ENCODE assay signal across 28 cellular contexts in genomic region chr5:137856201-137856600, GRCh38. TPM values are rescaled to one million over a fixed set of nuclear protein-coding genes. Genes with fewer than 3 reads are reported as not detected.
A peak's percentile ranks its signal among the peaks of the same experiment; 100 is the strongest.
DNase-seq lines count a peak whose midpoint lies in the region; ATAC-seq and TF ChIP-seq lines count a peak whose summit lies in the region.
"Had no signal": no experiment of that assay in that cellular context is flagged by ENCODE, and none has a peak within 500 bp of the region (broad histone marks: within the 10 kb centered on the region; RNA-seq: fewer than 3 reads in every experiment).

No MANE protein-coding gene starts in this region.

- no peaks in the 10 kb centered on the region for H3K9me3 ChIP-seq in Loucy (ENCODE audit: insufficient read depth, low read depth, low read length)
- no peaks in the 10 kb centered on the region for H3K9me3 ChIP-seq in psoas muscle
- H3K9me3 ChIP-seq in tibial artery: no peaks in the 10 kb centered on the region
- H3K9me3 ChIP-seq: Peyer's patch, testis had no signal

- peak overlapping the region; percentile 77 for H3K4me2 ChIP-seq in Loucy (ENCODE audit: low read depth, low read length, poor library complexity, severe bottlenecking)

- H3K4me3 ChIP-seq in Loucy (ENCODE audit: low read length, poor library complexity, severe bottlenecking): peak overlapping the region; percentile 66
- no peak overlapping the region for H3K4me3 ChIP-seq in psoas muscle
- H3K4me3 ChIP-seq in tibial artery: no peak overlapping the region
- H3K4me3 ChIP-seq: Peyer's patch, testis had no signal

- peak overlapping the region; percentile 73 for H3K9ac ChIP-seq in Loucy (ENCODE audit: low read depth, low read length, poor library complexity, severe bottlenecking)

- H3K36me3 ChIP-seq in Loucy (ENCODE audit: insufficient read depth, low read length) (no peaks in the 10 kb centered on the region), psoas muscle (ENCODE audit: insufficient read depth in 1 of 2, low read depth in 1 of 2) (no peaks in the 10 kb centered on the region), tibial artery (no peaks in the 10 kb centered on the region)
- H3K36me3 ChIP-seq: Peyer's patch had no signal

- H3F3A ChIP-seq in Loucy (ENCODE audit: low read depth): peaks cover 5% of the 10 kb centered on the region; the same call in 1 of the 2 replicates

- DNase-seq in psoas muscle (no peak), DMS 273 (lab: John Stamatoyannopoulos, UW; ENCODE audit: unreplicated experiment) (no peak), tibial artery (no peak)
- DNase-seq in activated T-cell treated with anti-CD3 and anti-CD28 coated beads, Interleukin-2, amount 50 U/mL, for 48 hours: no peak
- DNase-seq: activated CD4-positive, alpha-beta T cell treated with anti-CD3 and anti-CD28 coated beads for 48 hours; activated naive CD8-positive, alpha-beta T cell treated with anti-CD3 and anti-CD28 coated beads for 36 hours; glutamatergic neuron; H9; KG1; left colon; mesendoderm; natural killer cell; NCI-H1930; NCI-H226; Peyer's patch; posterior cingulate gyrus; stimulated activated naive B cell treated with anti-CD40 and anti-IgM and Interleukin-4, amounts not matched to agents 10 μg/mL and 1 μg/mL and 100 μg/mL, for 72 hours; T-helper 17 cell; testis had no signal

- peak; percentile 35 for ATAC-seq in GM18519 (IDR thresholded peaks at IDR 0.05; ENCODE audit: low FRiP score, unreplicated experiment)
- ATAC-seq in GM21390 (IDR thresholded peaks at IDR 0.05; ENCODE audit: unreplicated experiment): peak; percentile 54
- ATAC-seq in psoas muscle: no peak
- ATAC-seq in HG02588 (IDR thresholded peaks at IDR 0.05; ENCODE audit: unreplicated experiment): no peak
- ATAC-seq: activated T-helper 17 cell treated with anti-CD3 and anti-CD28 coated beads, Interleukin-2, amount 50 U/mL, for 72 hours; left colon; natural killer cell; T-helper 17 cell had no signal

- H3K4me1 ChIP-seq in Loucy (ENCODE audit: insufficient read depth, low read length, poor library complexity, severe bottlenecking) (peaks cover 40% of the 10 kb centered on the region), psoas muscle (peaks cover 40% of the 10 kb centered on the region), tibial artery (peaks cover 0 to 26% (median 5%) of the 10 kb centered on the region in 4 donors)
- H3K4me1 ChIP-seq: testis had no signal

- intact Hi-C loops in psoas muscle (cut with DNase I): no loop called here
- intact Hi-C loops in tibial artery (cut with DNase I; ENCODE audit: low total_unique reads): no loop called here

- H3K27me3 ChIP-seq in Loucy (ENCODE audit: insufficient read depth, low read length, poor library complexity, severe bottlenecking): no peaks in the 10 kb centered on the region
- H3K27me3 ChIP-seq in psoas muscle (ENCODE audit: insufficient read depth in 3 of 3, low read length in 2 of 3): no peaks in the 10 kb centered on the region
- H3K27me3 ChIP-seq in tibial artery: no peaks in the 10 kb centered on the region
- H3K27me3 ChIP-seq: Peyer's patch, testis had no signal

- peak overlapping the region; percentile 83 for H2AFZ ChIP-seq in Loucy (ENCODE audit: low read length)

- 51 to 53% (median 51%) methylated on average over 3 of the region's 3 CpGs for WGBS in psoas muscle, 3 donors

- H3K79me2 ChIP-seq in Loucy (ENCODE audit: insufficient read depth, low read length): no peaks in the 10 kb centered on the region

- TF ChIP-seq CTCF in Loucy (conservative IDR thresholded peaks at IDR 0.05; ENCODE audit: low read length) (no peak), psoas muscle (IDR thresholded peaks at IDR 0.05) (no peak), tibial artery (IDR thresholded peaks at IDR 0.05) (no peak)

- H3K27ac ChIP-seq in psoas muscle (peak overlapping the region; percentile 84), tibial artery (no peak overlapping the region)
- H3K27ac ChIP-seq: Peyer's patch, testis had no signal

- no peaks in the 10 kb centered on the region for H3K9me2 ChIP-seq in Loucy (replicated peaks; ENCODE audit: low read depth, low read length)

- no peaks in the 10 kb centered on the region for H4K20me1 ChIP-seq in Loucy (ENCODE audit: insufficient read depth, low read length, poor library complexity, severe bottlenecking)

RNA-seq across cellular contexts. Expression of gene MYOT, which starts 11.5 kb away (rescaled TPM):
- 1,000 to 10,000 TPM in 2 of 4 donors, 100 to 1,000 TPM in 2; 319 to 1,288 (median 917) TPM for total RNA-seq in psoas muscle
- 100 to 1,000 TPM in 2 of 3 donors, 10 to 100 TPM in 1; 94.2 to 983 (median 775) TPM for polyA plus RNA-seq in psoas muscle
- total RNA-seq: activated naive CD8-positive, alpha-beta T cell treated with anti-CD3 and anti-CD28 coated beads for 36 hours; activated T-helper 17 cell treated with anti-CD3 and anti-CD28 coated beads, Interleukin-2, amount 50 U/mL, for 72 hours; fibroblast of lung; G401; H9; natural killer cell; T-helper 17 cell had no signal
- polyA plus RNA-seq: AG04450, CD14-positive monocyte, fibroblast of lung had no signal

RNA-seq across cellular contexts. Expression of gene PKD2L2, which starts 33.1 kb away (rescaled TPM):
- 1 to 10 TPM in 3 of 4 donors, under 1 TPM in 1; 0.44 to 4.5 (median 1.5) TPM for total RNA-seq in psoas muscle
- 1 to 10 TPM in 1 of 3 donors, under 1 TPM in 2; 0.05 to 1.1 (median 0.45) TPM for polyA plus RNA-seq in psoas muscle
- total RNA-seq: activated naive CD8-positive, alpha-beta T cell treated with anti-CD3 and anti-CD28 coated beads for 36 hours; fibroblast of lung; G401; H9; left colon; Peyer's patch; T-helper 17 cell had no signal
- polyA plus RNA-seq: fibroblast of lung had no signal

Comparison
In these comparisons a context has a peak if more than half of its experiments do, and no peak if none do; other contexts are left out.
1. ATAC-seq: peak in GM18519 (single experiment) and GM21390 (single experiment); none in psoas muscle (0 of 4) and HG02588 (single experiment).